ENCODE assay signal across 8 cellular contexts in genomic region chr4:182916483-182917181, GRCh38. TPM values are rescaled to one million over a fixed set of nuclear protein-coding genes. Genes with fewer than 3 reads are reported as not detected.
DNase-seq lines count a peak whose midpoint lies in the region; ATAC-seq, FAIRE-seq and TF ChIP-seq lines count a peak whose summit lies in the region.

No MANE protein-coding gene starts in this region.

- intact Hi-C loops in gastrocnemius medialis (cut with DNase I; ENCODE audit: low total_unique reads) = loop anchor here (5.0 kb wide), 2 partner anchors 181 to 346 kb away; partner anchors contain the start of gene WWC2

- peak; percentile 88 for FAIRE-seq in GM19239 (lab: Jason Lieb, UNC)
- no peak for FAIRE-seq in RCC 7860 (lab: Jason Lieb, UNC)

- H3K27ac ChIP-seq in iPS DF 6.9 (ENCODE audit: low read length) = no peak overlapping the region
- H3K27ac ChIP-seq in gastrocnemius medialis = peak overlapping the region; percentile 78 to 98 (median 88)

- TF ChIP-seq CTCF in gastrocnemius medialis (IDR thresholded peaks at IDR 0.05 in 4 of 5, conservative IDR thresholded peaks at IDR 0.05 in 1 of 5) = no peak

- H3K9me3 ChIP-seq in iPS DF 6.9 (ENCODE audit: control insufficient read depth, insufficient read depth, low read length) = no peaks in the 10 kb centered on the region
- H3K9me3 ChIP-seq in gastrocnemius medialis = no peaks in the 10 kb centered on the region

- H3K4me3 ChIP-seq in iPS DF 6.9 (ENCODE audit: low read length) = peak overlapping the region; percentile 84
- peak overlapping the region; percentile 68 to 78 (median 70) for H3K4me3 ChIP-seq in gastrocnemius medialis

- in situ Hi-C loops in gastrocnemius medialis (cut with MboI; ENCODE audit: low sequenced_read_pairs in 4 of 4) = no loop called here

- WGBS in iPS DF 6.9 (ENCODE audit: insufficient coverage, insufficient read length) = no CpG with 5 or more reads among the region's 38 CpGs

- peak; percentile 28 for ATAC-seq in HG03342 (IDR thresholded peaks at IDR 0.05; ENCODE audit: unreplicated experiment)
- ATAC-seq in gastrocnemius medialis = peak; percentile 59 to 69

- peaks cover 5% of the 10 kb centered on the region for H3K4me1 ChIP-seq in iPS DF 6.9 (ENCODE audit: control insufficient read depth, insufficient read depth, low read length)
- H3K4me1 ChIP-seq in gastrocnemius medialis = peaks cover 6 to 10% of the 10 kb centered on the region in 2 donors

- TF ChIP-seq POLR2A in gastrocnemius medialis (IDR thresholded peaks at IDR 0.05) = no peak

- DNase-seq in C1 segment of cervical spinal cord (lab: John Stamatoyannopoulos, UW) = peak in 9 of 14 donors; percentile 9 to 60 (median 46)
- peak; percentile 16 for DNase-seq in GM19239 (ENCODE audit: insufficient read length, low spot score)
- DNase-seq in RCC 7860 (ENCODE audit: low spot score) = peak; percentile 26
- peak in 39 of 58 donors; percentile 3 to 63 (median 34) for DNase-seq in anterior cingulate cortex (lab: John Stamatoyannopoulos, UW)
- DNase-seq in iPS DF 6.9 (ENCODE audit: low read depth, low spot score) = no peak
- DNase-seq in gastrocnemius medialis = peak; percentile 19 to 32
- no peak for DNase-seq in KG1 (lab: John Stamatoyannopoulos, UW)

- H3K27me3 ChIP-seq in iPS DF 6.9 (ENCODE audit: control insufficient read depth, insufficient read depth, low read length) (no peaks in the 10 kb centered on the region), gastrocnemius medialis (no peaks in the 10 kb centered on the region)

- peaks cover 6% of the 10 kb centered on the region; the same call in 1 of the 2 replicates for H3K36me3 ChIP-seq in iPS DF 6.9 (ENCODE audit: control insufficient read depth, insufficient read depth, low read length)
- H3K36me3 ChIP-seq in gastrocnemius medialis = peaks cover 0 to 36% of the 10 kb centered on the region in 2 donors

RNA-seq across cellular contexts. Expression of gene DCTD, which starts 0.6 kb away (rescaled TPM):
- 10 to 100 TPM; 32.2 to 48.2 (median 39.1) TPM for total RNA-seq in gastrocnemius medialis

Comparison
In these comparisons a context has a peak if more than half of its experiments do, and no peak if none do; other contexts are left out.
1. DNase-seq: peak in C1 segment of cervical spinal cord (9 of 14), GM19239 (single experiment), RCC 7860 (single experiment), anterior cingulate cortex (39 of 58) and gastrocnemius medialis (2 of 2); none in iPS DF 6.9 (single experiment) and KG1 (single experiment).